8 cellular contexts compared by ENCODE assay signal in genomic region chr10:47461261-47461687, GRCh38. TPM values are rescaled to one million over a fixed set of nuclear protein-coding genes. Genes with fewer than 3 reads are reported as not detected.
A peak's percentile ranks its signal among the peaks of the same experiment; 100 is the strongest.
DNase-seq lines count a peak whose midpoint lies in the region; ATAC-seq and TF ChIP-seq lines count a peak whose summit lies in the region.
"Not testable (repeated sequence)": the region's sequence is repeated elsewhere in the genome, so short reads cannot be mapped to it uniquely, and the experiment has no call there.

No MANE protein-coding gene starts in this region.

- in situ Hi-C loops in transverse colon (cut with MboI; ENCODE audit: low pct_ligation_motif_present in 1 of 4, low pct_unique_long_range_greater_than_20kb in 1 of 4, low sequenced_read_pairs in 3 of 4), result not testable (repeated sequence)

- H2AFZ ChIP-seq in osteoblast (ENCODE audit: low read length), result not testable (repeated sequence)

- not testable (repeated sequence) for H4K20me1 ChIP-seq in osteoblast (ENCODE audit: insufficient read depth, low read length)

- intact Hi-C loops in activated CD8-positive, alpha-beta T cell treated with anti-CD3 and anti-CD28 coated beads for 36 hours (cut with micrococcal nuclease); transverse colon (cut with DNase I; ENCODE audit: low total_unique reads): not testable (repeated sequence)

- peak; percentile 57 for ATAC-seq in HG03457 (IDR thresholded peaks at IDR 0.05; ENCODE audit: unreplicated experiment)
- ATAC-seq in activated CD8-positive, alpha-beta T cell treated with anti-CD3 and anti-CD28 coated beads for 36 hours, result peak; percentile 93

- peak; percentile 76 for DNase-seq in ELR (ENCODE audit: low read depth)
- DNase-seq in NCI-H82 treated with DMSO at 0.1 percent for 48 hours (lab: John Stamatoyannopoulos, UW; ENCODE audit: unreplicated experiment), result peak; percentile 5
- peak; percentile 52 for DNase-seq in activated CD8-positive, alpha-beta T cell treated with anti-CD3 and anti-CD28 coated beads for 36 hours
- peak; percentile 54 for DNase-seq in dedifferentiated amniotic fluid mesenchymal stem cell (ENCODE audit: extremely low spot score)
- not testable (repeated sequence) for DNase-seq in osteoblast (ENCODE audit: insufficient read length, low spot score, missing footprints)
- peak; percentile 34 for DNase-seq in transverse colon

- not testable (repeated sequence) for H3K27ac ChIP-seq in iPS-20b (ENCODE audit: low read length); transverse colon
- H3K27ac ChIP-seq in osteoblast (ENCODE audit: low read depth, low read length), result peak overlapping the region; percentile 28

- H3K27me3 ChIP-seq in iPS-20b (ENCODE audit: insufficient read depth, low read length); osteoblast (ENCODE audit: insufficient read depth, low read length); transverse colon: not testable (repeated sequence)

- peak overlapping the region; percentile 39 for H3K4me2 ChIP-seq in osteoblast (ENCODE audit: insufficient read depth, low read length)

- H3K36me3 Mint-ChIP-seq in activated CD8-positive, alpha-beta T cell treated with anti-CD3 and anti-CD28 coated beads for 36 hours (ENCODE audit: low read depth), result not testable (repeated sequence)

- H3K9me3 ChIP-seq in iPS-20b (ENCODE audit: insufficient read depth, low read depth, low read length); osteoblast (ENCODE audit: low read depth, low read length); transverse colon: not testable (repeated sequence)

- not testable (repeated sequence) for H3K4me1 ChIP-seq in iPS-20b (ENCODE audit: insufficient read depth, low read length); osteoblast (ENCODE audit: insufficient read depth, low read length); transverse colon

- TF ChIP-seq POLR2A in transverse colon (IDR thresholded peaks at IDR 0.05), result not testable (repeated sequence)

- not testable (repeated sequence) for H3K36me3 ChIP-seq in iPS-20b (ENCODE audit: insufficient read depth, low read depth, low read length); osteoblast (ENCODE audit: insufficient read depth, low read length); transverse colon

- not testable (repeated sequence) for H3K27me3 Mint-ChIP-seq in activated CD8-positive, alpha-beta T cell treated with anti-CD3 and anti-CD28 coated beads for 36 hours

- not testable (repeated sequence) for H3K9me3 Mint-ChIP-seq in activated CD8-positive, alpha-beta T cell treated with anti-CD3 and anti-CD28 coated beads for 36 hours

- TF ChIP-seq CTCF in activated CD8-positive, alpha-beta T cell treated with anti-CD3 and anti-CD28 coated beads for 36 hours (IDR thresholded peaks at IDR 0.05), result peak; percentile 25
- TF ChIP-seq CTCF in osteoblast (IDR thresholded peaks at IDR 0.05; ENCODE audit: extremely low read depth, low read depth, low read length) (peak; percentile 15), transverse colon (IDR thresholded peaks at IDR 0.05) (peak in 1 of 5 experiments; percentile 24)

- H3K4me3 ChIP-seq in iPS-20b (ENCODE audit: low read length) (peak overlapping the region; percentile 35; the same call in 1 of the 2 replicates), osteoblast (ENCODE audit: insufficient read depth, low read length) (peak overlapping the region; percentile 39), transverse colon (peak overlapping the region in 1 of 4 donors; percentile 30)

- H3K27ac Mint-ChIP-seq in activated CD8-positive, alpha-beta T cell treated with anti-CD3 and anti-CD28 coated beads for 36 hours, result not testable (repeated sequence)

- H3K79me2 ChIP-seq in osteoblast (ENCODE audit: insufficient read depth, low read length), result not testable (repeated sequence)

- POLR2A ChIA-PET in activated CD8-positive, alpha-beta T cell treated with anti-CD3 and anti-CD28 coated beads for 36 hours (lab: Charles Lee), result not testable (repeated sequence)

- H3K4me3 Mint-ChIP-seq in activated CD8-positive, alpha-beta T cell treated with anti-CD3 and anti-CD28 coated beads for 36 hours, result peak overlapping the region; percentile 14

- CTCF ChIA-PET in activated CD8-positive, alpha-beta T cell treated with anti-CD3 and anti-CD28 coated beads for 36 hours (lab: Charles Lee), result not testable (repeated sequence)

- 11% methylated on average over 5 of the region's 37 CpGs; no CpG with 5 or more reads in 1 of the 2 donors for WGBS in transverse colon (ENCODE audit: low coverage in 1 of 2), 2 donors

- not testable (repeated sequence) for TF ChIP-seq EP300 in transverse colon (IDR thresholded peaks at IDR 0.05; ENCODE audit: low read depth)

- not testable (repeated sequence) for H3K9ac ChIP-seq in iPS-20b (ENCODE audit: low read depth, low read length)

- not testable (repeated sequence) for H3K4me1 Mint-ChIP-seq in activated CD8-positive, alpha-beta T cell treated with anti-CD3 and anti-CD28 coated beads for 36 hours (ENCODE audit: low read depth)

RNA-seq across cellular contexts. Expression of gene ANXA8, which starts 22.6 kb away (rescaled TPM):
- not detected for total RNA-seq in activated CD8-positive, alpha-beta T cell treated with anti-CD3 and anti-CD28 coated beads for 36 hours
- total RNA-seq in osteoblast (0.59 and 0.72 TPM in 2 replicates), transverse colon (under 1 TPM in 1 of 4 donors, not detected in 3; 0.60 TPM)

RNA-seq across cellular contexts. Expression of gene FAM25G, which starts 30.2 kb away (rescaled TPM):
- not detected for total RNA-seq in activated CD8-positive, alpha-beta T cell treated with anti-CD3 and anti-CD28 coated beads for 36 hours
- total RNA-seq in osteoblast (not detected in 2 replicates), transverse colon (not detected)
